ENCODE assay signal across 1 cellular context in the genomic region with DNA sequence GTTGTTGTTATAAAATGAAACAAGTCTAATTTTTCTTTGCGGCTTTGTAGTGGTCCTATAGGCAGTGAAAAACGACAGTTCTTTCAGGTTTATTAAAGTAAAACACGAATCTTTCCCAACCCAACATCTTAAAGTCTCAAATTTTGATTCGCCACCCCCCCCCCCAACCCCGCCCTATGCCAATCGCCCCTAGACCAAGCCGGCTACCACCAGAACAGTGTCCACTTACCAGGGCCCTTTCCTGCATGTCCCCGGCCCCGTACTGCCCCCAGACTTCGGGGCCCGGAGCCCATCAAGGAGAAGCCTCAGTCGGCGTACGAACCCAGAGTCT.
TF ChIP-seq lines count a peak whose summit lies in the region.

No MANE protein-coding gene starts in this region.

TF ChIP-seq in GM12878, 131 proteins besides CTCF, POLR2A, EP300 and RAD21:
- TF ChIP-seq MLLT1 (IDR thresholded peaks at IDR 0.05) = no peak
- 0 out of 2 replicates have a peak, but pooled peaks have one; percentile 73 for TF ChIP-seq NKRF (conservative IDR thresholded peaks at IDR 0.05)
